21 cellular contexts compared by ENCODE assay signal in genomic region chr1:91828583-91829281, GRCh38. TPM values are rescaled to one million over a fixed set of nuclear protein-coding genes. Genes with fewer than 3 reads are reported as not detected.
DNase-seq lines count a peak whose midpoint lies in the region; ATAC-seq, FAIRE-seq and TF ChIP-seq lines count a peak whose summit lies in the region.
"Had no signal": no experiment of that assay in that cellular context is flagged by ENCODE, and none has a peak within 500 bp of the region (broad histone marks: within the 10 kb centered on the region; RNA-seq: fewer than 3 reads in every experiment).

No MANE protein-coding gene starts in this region.

- H3K9me3 ChIP-seq in breast epithelium (no peaks in the 10 kb centered on the region), H1 (ENCODE audit: insufficient read depth in 2 of 2, low read depth in 1 of 2, low read length in 1 of 2) (no peaks in the 10 kb centered on the region), mesenchymal stem cell (ENCODE audit: control insufficient read depth, low read length) (no peaks in the 10 kb centered on the region), suprapubic skin (no peaks in the 10 kb centered on the region)
- H3K9me3 ChIP-seq: ascending aorta, thyroid gland had no signal

- H3K9me3 Mint-ChIP-seq in MCF 10A (ENCODE audit: unreplicated experiment), result no peaks in the 10 kb centered on the region
- H3K9me3 Mint-ChIP-seq: GM23338, nephron progenitor cell had no signal

- H3K36me3 ChIP-seq in breast epithelium (no peaks in the 10 kb centered on the region), H1 (ENCODE audit: control insufficient read depth in 2 of 4, insufficient read depth in 4 of 4, low read length in 3 of 4) (no peaks in the 10 kb centered on the region; a peak in 2 of 8 replicates), mesenchymal stem cell (ENCODE audit: control insufficient read depth in 1 of 2, insufficient read depth in 2 of 2, low read depth in 1 of 2, low read length in 2 of 2) (peaks cover 0 to 61% of the 10 kb centered on the region in 2 experiments), suprapubic skin (no peaks in the 10 kb centered on the region)
- H3K36me3 ChIP-seq: ascending aorta, thyroid gland had no signal

- H2AK5ac ChIP-seq in H1 (ENCODE audit: low read depth, low read length), result no peak overlapping the region
- peak overlapping the region; percentile 3 for H2AK5ac ChIP-seq in mesenchymal stem cell (ENCODE audit: low read length, severe bottlenecking)

- H3K27me3 ChIP-seq in breast epithelium (no peaks in the 10 kb centered on the region), H1 (replicated peaks in 1 of 4; ENCODE audit: control insufficient read depth in 3 of 4, extremely low read depth in 1 of 4, insufficient read depth in 3 of 4, low read length in 3 of 4) (no peaks in the 10 kb centered on the region), mesenchymal stem cell (ENCODE audit: control insufficient read depth in 1 of 2, insufficient read depth in 1 of 2, low read length in 2 of 2) (no peaks in the 10 kb centered on the region), suprapubic skin (no peaks in the 10 kb centered on the region)
- H3K27me3 ChIP-seq: ascending aorta, thyroid gland had no signal

- TF ChIP-seq CTCF in breast epithelium (IDR thresholded peaks at IDR 0.05), result no peak
- no peak for TF ChIP-seq CTCF in MCF 10A (IDR thresholded peaks at IDR 0.05; ENCODE audit: unreplicated experiment)
- TF ChIP-seq CTCF in H1 (IDR thresholded peaks at IDR 0.05; ENCODE audit: control extremely low read depth in 1 of 3, insufficient read depth in 1 of 3, low read depth in 1 of 3, low read length in 3 of 3), result no peak
- TF ChIP-seq CTCF in suprapubic skin (IDR thresholded peaks at IDR 0.05), result no peak

- H4K20me1 ChIP-seq in H1 (replicated peaks in 1 of 2; ENCODE audit: control insufficient read depth in 1 of 2, insufficient read depth in 2 of 2, low read length in 2 of 2), result no peaks in the 10 kb centered on the region

- H2BK12ac ChIP-seq in H1 (ENCODE audit: low read depth, low read length), result no peak overlapping the region; the same call in 1 of the 2 replicates
- H2BK12ac ChIP-seq in mesenchymal stem cell (ENCODE audit: low read length in 2 of 2), result peak overlapping the region in 1 of 2 experiments; percentile 45

- H2BK120ac ChIP-seq in H1 (replicated peaks; ENCODE audit: low read depth, low read length) (no peak overlapping the region), mesenchymal stem cell (ENCODE audit: low read depth, low read length) (no peak overlapping the region)

- TF ChIP-seq POLR2A in breast epithelium (IDR thresholded peaks at IDR 0.05), result no peak
- no peak for TF ChIP-seq POLR2A in H1 (IDR thresholded peaks at IDR 0.05; ENCODE audit: control extremely low read depth in 1 of 2, low read depth in 2 of 2, low read length in 2 of 2)
- no peak for TF ChIP-seq POLR2A in suprapubic skin (IDR thresholded peaks at IDR 0.05)

- no peak overlapping the region for H3K27ac Mint-ChIP-seq in MCF 10A (ENCODE audit: low read depth, unreplicated experiment)
- H3K27ac Mint-ChIP-seq: GM23338 had no signal

- no peak overlapping the region for H3K56ac ChIP-seq in H1 (replicated peaks; ENCODE audit: insufficient read length, low read depth, low read length)

- no peak for FAIRE-seq in H1 (lab: Jason Lieb, UNC)
- FAIRE-seq: GM12878, HTR-8/SVneo had no signal

- H3K18ac ChIP-seq in H1 (ENCODE audit: extremely low read depth, low read length) (no peak overlapping the region), mesenchymal stem cell (ENCODE audit: low read depth in 1 of 2, low read length in 2 of 2) (no peak overlapping the region)

- H3K4me3 ChIP-seq in breast epithelium (peak overlapping the region in 1 of 3 donors; percentile 41), H1 (ENCODE audit: extremely low read depth in 1 of 4, insufficient read depth in 2 of 4, low read depth in 3 of 4, low read length in 4 of 4) (no peak overlapping the region), mesenchymal stem cell (ENCODE audit: insufficient read depth in 1 of 2, low read depth in 1 of 2, low read length in 2 of 2) (no peak overlapping the region), suprapubic skin (no peak overlapping the region)
- H3K4me3 ChIP-seq: ascending aorta, coronary artery, GM12878, GM23338, thyroid gland had no signal

- H3K4me3 Mint-ChIP-seq in MCF 10A (ENCODE audit: unreplicated experiment), result no peak overlapping the region
- H3K4me3 Mint-ChIP-seq: GM23338, nephron progenitor cell had no signal

- CTCF ChIA-PET in MCF 10A (lab: Yijun Ruan, JAX) (interaction anchor here (1.6 kb wide), 1 partner anchor 93 kb away, joined by 5 read pairs; no protein-coding TSS in a partner anchor), H1 (lab: Charles Lee; ENCODE audit: partially characterized antibody) (interaction anchor here (1.3 kb wide), 1 partner anchor 30 kb away, joined by 4 read pairs; no protein-coding TSS in a partner anchor)

- H3K4me1 Mint-ChIP-seq in MCF 10A (ENCODE audit: insufficient read depth, unreplicated experiment), result peaks cover 34% of the 10 kb centered on the region
- H3K4me1 Mint-ChIP-seq: GM23338 had no signal

- no TSS peak for BruUV-seq in MCF 10A (replicated peaks; lab: Mats Ljungman, UMichigan)

- H3K23ac ChIP-seq in H1 (ENCODE audit: insufficient read length) (no peak overlapping the region), mesenchymal stem cell (ENCODE audit: low read length in 2 of 2) (no peak overlapping the region)

- DNase-seq in breast epithelium (ENCODE audit: low spot score in 2 of 2) (no peak), MCF 10A (ENCODE audit: unreplicated experiment) (no peak), H1 (ENCODE audit: low read depth in 1 of 2, low spot score in 2 of 2) (no peak), mesenchymal stem cell (no peak), suprapubic skin (ENCODE audit: low spot score in 2 of 2) (no peak), amygdala (lab: John Stamatoyannopoulos, UW) (no peak)
- no peak for DNase-seq in activated T-cell treated with anti-CD3 and anti-CD28 coated beads, Interleukin-2, amount 50 U/mL, for 1 hour
- DNase-seq: activated effector memory CD4-positive, alpha-beta T cell treated with anti-CD3 and anti-CD28 coated beads, Interleukin-2, amount 50 U/mL, for 16 hours; hippocampal formation; NCI-H1930; nephron progenitor cell; stimulated activated CD4-positive, alpha-beta T cell treated with anti-CD3 and anti-CD28 coated beads, Interleukin-2, amount 100 ng/mL, for 48 hours; stimulated activated CD8-positive, alpha-beta memory T cell treated with anti-CD3 and anti-CD28 coated beads, Interleukin-4, amount 100 ng/mL, for 48 hours; thyroid gland had no signal

- no peaks in the 10 kb centered on the region for H3K23me2 ChIP-seq in H1 (ENCODE audit: low read depth, low read length)

- no peak overlapping the region for H3K4me2 ChIP-seq in H1 (ENCODE audit: insufficient read depth in 1 of 2, low read depth in 2 of 2, low read length in 2 of 2)
- no peak overlapping the region for H3K4me2 ChIP-seq in mesenchymal stem cell (ENCODE audit: low read length, poor library complexity, severe bottlenecking)
- H3K4me2 ChIP-seq: GM23338 had no signal

- POLR2A ChIA-PET in MCF 10A (lab: Yijun Ruan, JAX) (interaction anchor here (0.6 to 1.0 kb wide), 5 partner anchors 9 to 101 kb away, joined by 3 to 4 read pairs (median 3); no protein-coding TSS in a partner anchor), H1 (lab: Charles Lee; ENCODE audit: partially characterized antibody) (no interaction called here)

- H4K8ac ChIP-seq in H1 (ENCODE audit: extremely low read depth, insufficient read depth, low read length) (no peak overlapping the region; the same call in 1 of the 2 replicates), mesenchymal stem cell (ENCODE audit: low read length) (no peak overlapping the region)

- H3K27ac ChIP-seq in breast epithelium, result peak overlapping the region; percentile 79 to 81
- no peak overlapping the region for H3K27ac ChIP-seq in H1 (ENCODE audit: low read depth, low read length)
- no peak overlapping the region for H3K27ac ChIP-seq in mesenchymal stem cell (ENCODE audit: low read length, poor library complexity, severe bottlenecking)
- H3K27ac ChIP-seq in suprapubic skin, result peak overlapping the region; percentile 75
- H3K27ac ChIP-seq: C4-2B, coronary artery, thyroid gland had no signal

- ATAC-seq in activated CD4-positive, CD25-positive, alpha-beta regulatory T cell treated with anti-CD3 and anti-CD28 coated beads, Interleukin-2, amount 50 U/mL, for 24 hours, result no peak
- ATAC-seq: GM23338 had no signal

- H2AFZ ChIP-seq in H1 (ENCODE audit: low read length) (no peak overlapping the region), mesenchymal stem cell (ENCODE audit: low read depth, low read length) (no peak overlapping the region)
- H2AFZ ChIP-seq: GM23338 had no signal

- H4K91ac ChIP-seq in H1 (replicated peaks; ENCODE audit: insufficient read length, low read length) (peak overlapping the region; percentile 39), mesenchymal stem cell (ENCODE audit: low read length) (no peak overlapping the region)

- H3K79me1 ChIP-seq in H1 (ENCODE audit: low read depth, low read length), result no peaks in the 10 kb centered on the region
- H3K79me1 ChIP-seq in mesenchymal stem cell (replicated peaks; ENCODE audit: low read length, poor library complexity, severe bottlenecking), result peaks cover 8% of the 10 kb centered on the region

- H3K36me3 Mint-ChIP-seq in MCF 10A (ENCODE audit: insufficient read depth, unreplicated experiment), result peaks cover 26% of the 10 kb centered on the region

- H2BK5ac ChIP-seq in H1 (ENCODE audit: low read depth, low read length) (no peak overlapping the region), mesenchymal stem cell (ENCODE audit: low read depth, low read length, poor library complexity, severe bottlenecking) (no peak overlapping the region)

- H3K14ac ChIP-seq in H1 (ENCODE audit: insufficient read length), result no peak overlapping the region
- H3K14ac ChIP-seq in mesenchymal stem cell (ENCODE audit: low read length in 2 of 2), result no peak overlapping the region

- H3K27me3 Mint-ChIP-seq in MCF 10A (ENCODE audit: insufficient read depth, unreplicated experiment), result no peaks in the 10 kb centered on the region

- intact Hi-C loops in breast epithelium (cut with DNase I; ENCODE audit: low total_unique reads), result no loop called here
- intact Hi-C loops in MCF 10A (cut with micrococcal nuclease), result no loop called here

- no peak overlapping the region for H3K4ac ChIP-seq in H1 (replicated peaks; ENCODE audit: insufficient read length, low read depth, low read length)
- H3K4ac ChIP-seq in mesenchymal stem cell (ENCODE audit: low read depth in 1 of 2, low read length in 2 of 2), result no peak overlapping the region

- 87% methylated on average over 9 of the region's 9 CpGs; no CpG with 5 or more reads in 1 of the 2 experiments for WGBS in H1 (ENCODE audit: extremely low coverage in 1 of 2, insufficient coverage in 1 of 2, insufficient read length in 1 of 2, insufficient replicate concordance in 2 of 2, low coverage in 1 of 2, low lambda C conversion rate in 2 of 2, missing lambda C conversion rate in 1 of 2), 2 experiments
- 92% methylated on average over 7 of the region's 9 CpGs for WGBS in mesenchymal stem cell
- WGBS in suprapubic skin, result 54% methylated on average over 8 of the region's 9 CpGs

- no peak overlapping the region for H3K9ac ChIP-seq in H1 (replicated peaks in 1 of 4; ENCODE audit: extremely low read depth in 1 of 4, low read depth in 3 of 4, low read length in 3 of 4)
- no peak overlapping the region for H3K9ac ChIP-seq in mesenchymal stem cell (ENCODE audit: low read length)

- TF ChIP-seq EP300 in H1 (IDR thresholded peaks at IDR 0.05; ENCODE audit: borderline replicate concordance in 1 of 2, low read depth in 2 of 2, low read length in 2 of 2) (no peak), suprapubic skin (IDR thresholded peaks at IDR 0.05) (no peak)

- H4K5ac ChIP-seq in H1 (ENCODE audit: insufficient read length, low read depth, low read length), result no peak overlapping the region

- no peak overlapping the region for H2BK15ac ChIP-seq in H1 (ENCODE audit: low read length)
- no peak overlapping the region for H2BK15ac ChIP-seq in mesenchymal stem cell (ENCODE audit: low read depth, poor library complexity, severe bottlenecking)

- no peak overlapping the region for H2BK20ac ChIP-seq in H1 (ENCODE audit: low read length)

- TF ChIP-seq RAD21 in H1 (IDR thresholded peaks at IDR 0.05 in 1 of 2, conservative IDR thresholded peaks at IDR 0.05 in 1 of 2; ENCODE audit: low read depth in 2 of 2, low read length in 2 of 2), result no peak

- no peaks in the 10 kb centered on the region for H3K79me2 ChIP-seq in H1 (ENCODE audit: control insufficient read depth in 1 of 2, insufficient read depth in 2 of 2, low read length in 2 of 2)

- H3K4me1 ChIP-seq in breast epithelium (peaks cover 0 to 14% of the 10 kb centered on the region in 2 donors), H1 (replicated peaks in 1 of 4; ENCODE audit: control insufficient read depth in 3 of 4, insufficient read depth in 4 of 4, low read length in 3 of 4) (no peaks in the 10 kb centered on the region), mesenchymal stem cell (ENCODE audit: control insufficient read depth, insufficient read depth, low read depth, low read length) (peaks cover 24% of the 10 kb centered on the region), suprapubic skin (peaks cover 60% of the 10 kb centered on the region)

RNA-seq across cellular contexts. Expression of gene TGFBR3, which starts 57.2 kb away (rescaled TPM):
- total RNA-seq in breast epithelium (100 to 1,000 TPM; 127 to 287 (median 167) TPM), MCF 10A (2022) (7.0 and 12.0 TPM in 2 replicates), suprapubic skin (100 to 1,000 TPM in 2 of 4 donors, 10 to 100 TPM in 2; 91.3 to 131 (median 114) TPM)
- 2.9 and 6.1 TPM in 2 replicates for total RNA-seq in H1 (2021; fragmentation: NEBNext Ultra II Directional; extraction: Animal tissue kit (Norgen Biotek cat#: 25700))
- 1.5 and 2.0 TPM in 2 replicates for polyA plus RNA-seq in H1 (2011; rRNA removed)
- 1.6 TPM for polyA plus RNA-seq in H1 (2011; cell fraction: cytosol; rRNA removed)
- 3.2 TPM for polyA plus RNA-seq in H1 (2011; cell fraction: nucleus; rRNA removed)
- 1.6 to 3.9 TPM (median 2.5 TPM) in 4 replicates for polyA plus RNA-seq in H1 (2012, experiment 1 of 2)
- polyA plus RNA-seq in H1 (2012, experiment 2 of 2), result 0.14 TPM
- 3.7 TPM for polyA plus RNA-seq in H1 (2013, experiment 1 of 2)
- 3.6 TPM for polyA plus RNA-seq in H1 (2013, experiment 2 of 2)
- polyA minus RNA-seq in H1 (2011; rRNA and poly(A)+ RNA removed), result 7.5 and 11.7 TPM in 2 replicates
- polyA minus RNA-seq in H1 (2011; cell fraction: cytosol; rRNA and poly(A)+ RNA removed), result 5.9 TPM
- 7.1 TPM for polyA minus RNA-seq in H1 (2011; cell fraction: nucleus; rRNA and poly(A)+ RNA removed)
- polyA plus RNA-seq in mesenchymal stem cell (2013, experiment 1 of 2), result 10.0 TPM
- polyA plus RNA-seq in mesenchymal stem cell (2013, experiment 2 of 2), result 10.3 TPM

Comparison
In these comparisons a context has a peak if more than half of its experiments do, and no peak if none do; other contexts are left out.
1. H3K27ac ChIP-seq: peak in breast epithelium (2 of 2) and suprapubic skin (single experiment); none in H1 (single experiment) and mesenchymal stem cell (single experiment).